Comparison of ENCODE assay signal across 8 cellular contexts in the genomic region with DNA sequence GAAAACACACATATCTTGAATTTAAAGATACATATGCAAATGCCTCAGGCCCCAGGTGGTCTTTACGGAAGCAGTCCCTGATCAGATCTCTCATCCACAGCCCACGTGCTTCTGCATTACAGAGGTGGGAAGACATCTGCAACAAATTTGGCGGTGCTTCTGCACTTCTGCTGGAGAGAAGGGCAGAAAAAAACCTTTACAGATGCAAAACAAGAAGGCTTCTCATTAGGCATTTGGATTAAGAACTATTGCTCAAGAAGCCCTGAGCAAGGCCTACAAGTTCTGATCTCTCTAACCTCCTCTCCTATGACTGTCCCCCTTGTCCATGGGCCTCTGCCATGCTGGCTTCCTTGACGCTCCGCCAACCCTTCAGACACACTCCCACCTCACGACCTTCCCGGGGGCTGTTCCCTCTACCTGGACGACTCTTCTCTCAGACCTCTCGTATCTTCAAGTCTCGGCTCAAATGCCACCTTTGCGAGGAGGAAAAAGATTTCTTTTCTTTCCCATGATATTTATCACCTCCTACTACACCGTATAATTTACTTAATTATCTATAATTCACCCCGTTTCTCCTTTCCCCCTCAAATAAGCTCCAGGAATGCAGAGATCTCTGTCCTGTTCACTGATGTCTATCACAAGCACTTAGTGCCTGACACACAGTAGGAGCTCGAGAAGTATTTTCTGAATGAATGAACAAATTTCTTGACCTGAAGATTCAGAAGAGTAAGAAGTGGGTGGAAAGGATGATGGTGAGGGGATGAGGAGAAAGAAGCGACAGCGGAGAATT. TPM values are rescaled to one million over a fixed set of nuclear protein-coding genes. Genes with fewer than 3 reads are reported as not detected.
DNase-seq lines count a peak whose midpoint lies in the region; ATAC-seq, FAIRE-seq and TF ChIP-seq lines count a peak whose summit lies in the region.

No MANE protein-coding gene starts in this region.

- peak overlapping the region; percentile 95 for H3K9ac ChIP-seq in BLaER1

- H3K9me3 Mint-ChIP-seq in IgD-negative memory B cell, result no peaks in the 10 kb centered on the region

- H3K4me3 Mint-ChIP-seq in IgD-negative memory B cell, result peak overlapping the region; percentile 87 to 97 (median 96)

- H3K4me3 ChIP-seq in BLaER1 (peak overlapping the region; percentile 96), bronchial epithelial cell (ENCODE audit: low read depth, low read length) (peak overlapping the region; percentile 61), mononuclear cell (ENCODE audit: low read length) (peak overlapping the region; percentile 74)

- H3K9me3 ChIP-seq in BLaER1 (no peaks in the 10 kb centered on the region), mononuclear cell (ENCODE audit: low read depth, low read length) (no peaks in the 10 kb centered on the region)

- H3K27me3 ChIP-seq in BLaER1 (no peaks in the 10 kb centered on the region), bronchial epithelial cell (ENCODE audit: control insufficient read depth, insufficient read depth, low read length) (no peaks in the 10 kb centered on the region), mononuclear cell (ENCODE audit: insufficient read depth, low read length) (no peaks in the 10 kb centered on the region)

- H3K4me1 ChIP-seq in BLaER1 (peaks cover 38% of the 10 kb centered on the region), mononuclear cell (ENCODE audit: insufficient read depth, low read length) (peaks cover 42% of the 10 kb centered on the region)

- H3K27ac Mint-ChIP-seq in IgD-negative memory B cell, result peak overlapping the region; percentile 86 to 92 (median 89)

- H3K27me3 Mint-ChIP-seq in IgD-negative memory B cell, result peaks cover 2% of the 10 kb centered on the region

- peaks cover 6% of the 10 kb centered on the region for H3K36me3 Mint-ChIP-seq in IgD-negative memory B cell

- peaks cover 18% of the 10 kb centered on the region for H3K36me3 ChIP-seq in BLaER1
- H3K36me3 ChIP-seq in bronchial epithelial cell (ENCODE audit: control insufficient read depth, insufficient read depth, low read length), result no peaks in the 10 kb centered on the region

- H3K4me1 Mint-ChIP-seq in IgD-negative memory B cell, result peaks cover 33 to 41% (median 40%) of the 10 kb centered on the region in 3 donors

- DNase-seq in bronchial epithelial cell (ENCODE audit: low read depth) (no peak), globus pallidus (ENCODE audit: low spot score) (no peak), NCI-H510A treated with DMSO at 0.1 percent for 48 hours (lab: John Stamatoyannopoulos, UW) (no peak)

- peaks cover 60% of the 10 kb centered on the region for H4K20me1 ChIP-seq in BLaER1

- peak overlapping the region; percentile 95 for H3K27ac ChIP-seq in BLaER1

- no peak for TF ChIP-seq CTCF in bronchial epithelial cell (IDR thresholded peaks at IDR 0.05; ENCODE audit: insufficient read depth, low read length, severe bottlenecking)

- no peak for FAIRE-seq in bronchial epithelial cell (lab: Jason Lieb, UNC)

- ATAC-seq in HG02884 (IDR thresholded peaks at IDR 0.05; ENCODE audit: unreplicated experiment) (no peak), HG02642 (IDR thresholded peaks at IDR 0.05; ENCODE audit: poor library complexity, unreplicated experiment) (no peak)

- peak overlapping the region; percentile 91 for H3K4me2 ChIP-seq in BLaER1

RNA-seq across cellular contexts. Expression of gene MTMR12, which starts 1.1 kb away (rescaled TPM):
- 18.3 TPM for polyA plus RNA-seq in IgD-negative memory B cell
- total RNA-seq in bronchial epithelial cell, result 15.8 and 17.5 TPM in 2 replicates
- 31.1 TPM for total RNA-seq in mononuclear cell
